In the genomic region with DNA sequence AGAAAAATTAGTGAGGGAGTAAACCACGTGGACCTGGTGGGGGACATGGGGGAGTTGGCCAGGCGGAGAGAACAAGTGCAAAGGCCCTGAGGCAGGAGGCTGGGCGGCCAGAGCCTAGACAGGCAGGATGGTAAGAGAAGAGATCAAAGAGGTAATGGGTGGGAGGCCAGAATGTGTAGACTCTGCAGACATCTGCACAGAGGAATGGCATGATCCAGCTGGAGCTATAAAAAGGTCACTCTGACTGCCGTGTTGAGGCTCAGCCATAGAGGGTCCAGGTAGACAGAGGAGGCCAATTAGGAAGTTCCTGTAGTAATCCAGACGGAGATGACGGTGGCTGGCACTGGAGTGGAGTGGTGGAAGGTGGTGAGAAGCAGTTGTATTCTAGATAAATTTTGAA, we compare ENCODE assay signal across 10 cellular contexts. TPM values are rescaled to one million over a fixed set of nuclear protein-coding genes. Genes with fewer than 3 reads are reported as not detected.
A peak's percentile ranks its signal among the peaks of the same experiment; 100 is the strongest.
DNase-seq lines count a peak whose midpoint lies in the region; ATAC-seq and TF ChIP-seq lines count a peak whose summit lies in the region.
"Had no signal": no experiment of that assay in that cellular context is flagged by ENCODE, and none has a peak within 500 bp of the region (broad histone marks: within the 10 kb centered on the region; RNA-seq: fewer than 3 reads in every experiment).

No MANE protein-coding gene starts in this region.

- no peak overlapping the region for H3K4me3 ChIP-seq in right atrium auricular region
- no peak overlapping the region for H3K4me3 ChIP-seq in esophagus squamous epithelium
- H3K4me3 ChIP-seq in osteoblast (ENCODE audit: insufficient read depth, low read length) = no peak overlapping the region

- POLR2A ChIA-PET in GM10248 (lab: Yijun Ruan, JAX) = interaction anchor here (0.6 kb wide), 1 partner anchor 53 kb away, joined by 9 read pairs; no protein-coding TSS in a partner anchor

- H2AFZ ChIP-seq in osteoblast (ENCODE audit: low read length) = no peak overlapping the region

- CTCF ChIA-PET in GM10248 (lab: Yijun Ruan, JAX) = interaction anchor here (1.1 to 4.3 kb wide), 3 partner anchors 57 to 96 kb away, joined by 3 to 17 read pairs (median 4); no protein-coding TSS in a partner anchor

- H3K4me1 ChIP-seq in right atrium auricular region (peaks cover 0 to 87% of the 10 kb centered on the region in 2 donors), esophagus squamous epithelium (peaks cover 50 to 91% (median 76%) of the 10 kb centered on the region in 3 donors), osteoblast (ENCODE audit: insufficient read depth, low read length) (peaks cover 50% of the 10 kb centered on the region)

- H3K4me2 ChIP-seq in osteoblast (ENCODE audit: insufficient read depth, low read length) = no peak overlapping the region

- H3K27me3 ChIP-seq in right atrium auricular region (no peaks in the 10 kb centered on the region), esophagus squamous epithelium (no peaks in the 10 kb centered on the region), osteoblast (ENCODE audit: insufficient read depth, low read length) (no peaks in the 10 kb centered on the region)

- peaks cover 63% of the 10 kb centered on the region for H3K79me2 ChIP-seq in osteoblast (ENCODE audit: insufficient read depth, low read length)

- intact Hi-C loops in left ventricle myocardium superior (cut with micrococcal nuclease) = no loop called here
- intact Hi-C loops in esophagus squamous epithelium (cut with DNase I) = no loop called here

- no peaks in the 10 kb centered on the region for H4K20me1 ChIP-seq in osteoblast (ENCODE audit: insufficient read depth, low read length)

- 77 to 81% methylated on average over 6 of the region's 6 CpGs for WGBS in esophagus squamous epithelium, 2 donors

- DNase-seq in right atrium auricular region (ENCODE audit: low spot score) (no peak), left ventricle myocardium superior (no peak), esophagus squamous epithelium (lab: John Stamatoyannopoulos, UW) (no peak), osteoblast (ENCODE audit: insufficient read length, low spot score, missing footprints) (no peak), amygdala (lab: John Stamatoyannopoulos, UW) (no peak), GM10248 (ENCODE audit: extremely low spot score) (no peak)
- DNase-seq: activated gamma-delta T cell treated with Interleukin-2 at 50 U/mL for 16 hours, NCI-H2227 treated with DMSO at 0.1 percent for 48 hours had no signal

- H3K36me3 ChIP-seq in right atrium auricular region = no peaks in the 10 kb centered on the region
- no peaks in the 10 kb centered on the region for H3K36me3 ChIP-seq in esophagus squamous epithelium
- peaks cover 6% of the 10 kb centered on the region for H3K36me3 ChIP-seq in osteoblast (ENCODE audit: insufficient read depth, low read length)

- H3K27ac ChIP-seq in right atrium auricular region (peak overlapping the region; percentile 82 to 93), esophagus squamous epithelium (peak overlapping the region in 3 of 4 donors; percentile 91 to 94 (median 93)), osteoblast (ENCODE audit: low read depth, low read length) (peak overlapping the region; percentile 95)

- H3K9me3 ChIP-seq in right atrium auricular region (no peaks in the 10 kb centered on the region), esophagus squamous epithelium (no peaks in the 10 kb centered on the region), osteoblast (ENCODE audit: low read depth, low read length) (no peaks in the 10 kb centered on the region)

- no peak for TF ChIP-seq POLR2A in esophagus squamous epithelium (IDR thresholded peaks at IDR 0.05)

- no peak for TF ChIP-seq CTCF in right atrium auricular region (IDR thresholded peaks at IDR 0.05)
- no peak for TF ChIP-seq CTCF in esophagus squamous epithelium (IDR thresholded peaks at IDR 0.05)
- TF ChIP-seq CTCF in osteoblast (IDR thresholded peaks at IDR 0.05; ENCODE audit: extremely low read depth, low read depth, low read length) = no peak
- no peak for TF ChIP-seq CTCF in GM10248 (IDR thresholded peaks at IDR 0.05; ENCODE audit: control extremely low read depth, extremely low read depth, low read depth, missing control alignments)

- ATAC-seq in left ventricle myocardium superior (no peak), GM18867 (IDR thresholded peaks at IDR 0.05; ENCODE audit: unreplicated experiment) (no peak), GM19452 (IDR thresholded peaks at IDR 0.05; ENCODE audit: unreplicated experiment) (no peak)

RNA-seq across cellular contexts. Expression of gene H6PD, which starts 3.6 kb away (rescaled TPM):
- total RNA-seq in right atrium auricular region (10 to 100 TPM; 35.0 to 41.0 TPM), left ventricle myocardium superior (20.3 TPM), esophagus squamous epithelium (10 to 100 TPM; 10.6 to 35.5 (median 18.7) TPM), osteoblast (45.1 and 51.4 TPM in 2 replicates)

RNA-seq across cellular contexts. Expression of gene SPSB1, which starts 54.6 kb away (rescaled TPM):
- total RNA-seq in right atrium auricular region (10 to 100 TPM; 20.1 to 20.8 TPM), left ventricle myocardium superior (13.1 TPM), esophagus squamous epithelium (10 to 100 TPM; 15.2 to 35.5 (median 25.2) TPM), osteoblast (14.7 and 23.2 TPM in 2 replicates)
